Comparison of ENCODE assay signal across 1 cellular context in genomic region chr6:7725849-7726415, GRCh38.
A peak's percentile ranks its signal among the peaks of the same experiment; 100 is the strongest.
TF ChIP-seq lines count a peak whose summit lies in the region.

BMP6 (plus strand) TSS chr6:7726099; CDS start chr6:7726956, 857 bp downstream.

TF ChIP-seq in K562, 482 proteins besides CTCF, POLR2A, EP300 and RAD21 (continued from another document):
- no peak for TF ChIP-seq MBD1 (CRISPR knock-in tag; IDR thresholded peaks at IDR 0.05)
- no peak for TF ChIP-seq ZEB2 (IDR thresholded peaks at IDR 0.05)
- 0 out of 2 replicates have a peak, but pooled peaks have one; percentile 48 for TF ChIP-seq MTA3 (IDR thresholded peaks at IDR 0.05; ENCODE audit: borderline replicate concordance)
- TF ChIP-seq RB1 (IDR thresholded peaks at IDR 0.05; ENCODE audit: low read depth), result peak; percentile 53; the same call in 1 of the 2 replicates
- no peak for TF ChIP-seq PBX2 (CRISPR knock-in tag; IDR thresholded peaks at IDR 0.05; ENCODE audit: low read depth)
- TF ChIP-seq PBX2 (tag; conservative IDR thresholded peaks at IDR 0.05; ENCODE audit: low read depth), result peak; percentile 83
- TF ChIP-seq NRF1 (conservative IDR thresholded peaks at IDR 0.05 in 1 of 2, IDR thresholded peaks at IDR 0.05 in 1 of 2), result peak; percentile 53 to 54
- TF ChIP-seq FOS (IDR thresholded peaks at IDR 0.05; ENCODE audit: extremely low read depth, insufficient read length), result peak; percentile 69
- TF ChIP-seq LEF1 (IDR thresholded peaks at IDR 0.05), result no peak
- no peak for TF ChIP-seq ZNF197 (CRISPR knock-in tag; IDR thresholded peaks at IDR 0.05; ENCODE audit: low read depth)
- TF ChIP-seq SP2 (IDR thresholded peaks at IDR 0.05; ENCODE audit: extremely low read depth, low read depth, low read length, poor library complexity, severe bottlenecking), result peak; percentile 49
- TF ChIP-seq DACH1 (IDR thresholded peaks at IDR 0.05; ENCODE audit: partially characterized antibody), result no peak
- TF ChIP-seq RCOR1 (IDR thresholded peaks at IDR 0.05; ENCODE audit: borderline replicate concordance in 1 of 2, low read depth in 2 of 2, low read length in 2 of 2), result 0 out of 4 replicates have a peak, but pooled peaks of 1 of the 2 experiments have one; percentile 6
- TF ChIP-seq HINFP (tag; conservative IDR thresholded peaks at IDR 0.05; ENCODE audit: low read depth), result no peak
- peak; percentile 55; the same call in 1 of the 2 replicates for TF ChIP-seq SAFB (IDR thresholded peaks at IDR 0.05; ENCODE audit: borderline replicate concordance, low read depth, low read length)
